Comparison of ENCODE assay signal across 8 cellular contexts in the genomic region with DNA sequence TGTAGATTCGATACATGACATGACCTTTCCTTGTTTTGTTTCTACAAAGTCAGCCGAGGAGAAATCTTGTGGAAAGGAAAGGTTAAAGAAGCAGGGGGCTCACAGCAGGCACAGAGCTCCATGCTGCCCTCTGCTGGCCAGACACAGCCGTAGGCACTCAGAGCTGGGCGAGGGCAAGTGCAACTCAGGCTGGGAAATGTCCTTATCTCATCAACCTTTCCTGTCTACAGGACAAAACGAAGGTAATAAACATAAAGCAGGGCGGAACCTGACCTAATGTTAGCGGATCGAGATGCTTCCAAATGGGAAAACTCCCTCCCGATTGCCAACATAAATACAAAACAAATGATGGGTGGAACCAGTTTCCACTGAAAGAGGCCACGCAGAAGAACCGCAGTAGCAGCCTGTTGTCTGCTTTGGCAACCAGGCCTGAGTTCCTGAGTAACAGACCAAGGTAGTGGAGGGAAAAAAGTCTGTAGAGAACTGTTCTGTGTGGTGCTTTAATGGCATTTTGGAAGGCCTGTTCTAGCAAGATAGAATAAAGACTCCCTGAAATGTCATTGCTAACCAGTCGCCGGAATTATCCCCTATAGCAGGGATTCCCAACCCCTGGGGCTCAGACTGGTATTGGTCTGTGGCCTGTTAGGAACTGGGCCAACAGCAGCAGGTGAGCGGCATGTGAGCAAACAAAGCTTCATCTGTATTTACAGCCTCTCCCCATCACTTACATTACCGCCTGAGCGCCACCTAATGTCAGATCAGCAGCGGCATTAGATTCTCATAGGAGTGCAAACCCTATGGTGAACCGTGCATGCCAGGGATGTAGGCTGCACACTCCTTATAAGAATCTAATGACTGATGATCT.
A peak's percentile ranks its signal among the peaks of the same experiment; 100 is the strongest.
DNase-seq lines count a peak whose midpoint lies in the region; ATAC-seq lines count a peak whose summit lies in the region.

No MANE protein-coding gene starts in this region.

- peaks cover 5% of the 10 kb centered on the region for H3K27me3 Mint-ChIP-seq in memory B cell

- H3K9me3 Mint-ChIP-seq in memory B cell = no peaks in the 10 kb centered on the region

- ATAC-seq in GM19324 (IDR thresholded peaks at IDR 0.05; ENCODE audit: low FRiP score, unreplicated experiment) (peak; percentile 65), HG03469 (IDR thresholded peaks at IDR 0.05; ENCODE audit: unreplicated experiment) (peak; percentile 64), memory B cell (ENCODE audit: low read depth) (peak; percentile 48)

- peak; percentile 25 to 63 for DNase-seq in AML-193 (lab: John Stamatoyannopoulos, UW)
- peak; percentile 7 for DNase-seq in NCI-H524 treated with DMSO at 0.1 percent for 48 hours (lab: John Stamatoyannopoulos, UW)
- peak; percentile 61 for DNase-seq in activated CD4-positive, alpha-beta T cell treated with anti-CD3 and anti-CD28 coated beads, Interleukin-2, amount 50 U/mL, for 1 hour
- DNase-seq in effector CD4-positive, alpha-beta T cell = peak; percentile 52
- DNase-seq in memory B cell (ENCODE audit: low spot score in 2 of 2) = peak; percentile 33 to 49
- peak; percentile 2 to 13 for DNase-seq in stimulated activated CD8-positive, alpha-beta memory T cell treated with anti-CD3 and anti-CD28 coated beads, Interleukin-15, amount 100 ng/mL, for 4 hours (ENCODE audit: low read depth in 2 of 2)

- H3K27ac Mint-ChIP-seq in memory B cell = no peak overlapping the region

- peaks cover 8% of the 10 kb centered on the region for H3K36me3 Mint-ChIP-seq in memory B cell

- no peak overlapping the region for H3K4me3 Mint-ChIP-seq in memory B cell

- H3K4me1 Mint-ChIP-seq in memory B cell = peaks cover 3% of the 10 kb centered on the region

Comparison
In these comparisons a context has a peak if more than half of its experiments do, and no peak if none do; other contexts are left out.
1. Peak in every context shown above with its lines: DNase-seq and ATAC-seq.
2. DNase-seq: peak in every context shown above with its lines; median percentile 61 in activated CD4-positive, alpha-beta T cell treated with anti-CD3 and anti-CD28 coated beads, Interleukin-2, amount 50 U/mL, for 1 hour; 52 in effector CD4-positive, alpha-beta T cell; 44 in AML-193; 41 in memory B cell; 8 in stimulated activated CD8-positive, alpha-beta memory T cell treated with anti-CD3 and anti-CD28 coated beads, Interleukin-15, amount 100 ng/mL, for 4 hours; 7 in NCI-H524 treated with DMSO at 0.1 percent for 48 hours.